1 cellular context compared by ENCODE assay signal in the genomic region with DNA sequence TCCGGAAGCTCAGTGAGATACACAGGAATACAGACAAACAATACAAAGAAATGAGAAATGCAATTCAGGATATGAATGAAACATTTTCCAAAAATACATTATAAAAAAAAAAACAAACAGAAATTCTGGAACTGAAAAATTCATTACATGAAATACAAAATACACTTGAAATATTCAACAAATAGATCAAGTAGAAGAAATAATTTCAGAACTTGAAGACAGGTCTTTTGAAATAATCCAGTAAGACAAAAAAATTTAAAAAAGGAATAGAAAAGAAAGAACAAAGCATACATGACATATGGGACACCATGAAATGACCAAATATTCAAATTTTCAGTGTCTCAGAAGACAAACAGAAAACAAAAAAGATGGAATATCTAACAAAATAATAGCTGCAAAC.
TF ChIP-seq lines count a peak whose summit lies in the region.

No MANE protein-coding gene starts in this region.

TF ChIP-seq in K562, 482 proteins besides CTCF, POLR2A, EP300 and RAD21 (continued from another document):
- TF ChIP-seq, protein P1, sequence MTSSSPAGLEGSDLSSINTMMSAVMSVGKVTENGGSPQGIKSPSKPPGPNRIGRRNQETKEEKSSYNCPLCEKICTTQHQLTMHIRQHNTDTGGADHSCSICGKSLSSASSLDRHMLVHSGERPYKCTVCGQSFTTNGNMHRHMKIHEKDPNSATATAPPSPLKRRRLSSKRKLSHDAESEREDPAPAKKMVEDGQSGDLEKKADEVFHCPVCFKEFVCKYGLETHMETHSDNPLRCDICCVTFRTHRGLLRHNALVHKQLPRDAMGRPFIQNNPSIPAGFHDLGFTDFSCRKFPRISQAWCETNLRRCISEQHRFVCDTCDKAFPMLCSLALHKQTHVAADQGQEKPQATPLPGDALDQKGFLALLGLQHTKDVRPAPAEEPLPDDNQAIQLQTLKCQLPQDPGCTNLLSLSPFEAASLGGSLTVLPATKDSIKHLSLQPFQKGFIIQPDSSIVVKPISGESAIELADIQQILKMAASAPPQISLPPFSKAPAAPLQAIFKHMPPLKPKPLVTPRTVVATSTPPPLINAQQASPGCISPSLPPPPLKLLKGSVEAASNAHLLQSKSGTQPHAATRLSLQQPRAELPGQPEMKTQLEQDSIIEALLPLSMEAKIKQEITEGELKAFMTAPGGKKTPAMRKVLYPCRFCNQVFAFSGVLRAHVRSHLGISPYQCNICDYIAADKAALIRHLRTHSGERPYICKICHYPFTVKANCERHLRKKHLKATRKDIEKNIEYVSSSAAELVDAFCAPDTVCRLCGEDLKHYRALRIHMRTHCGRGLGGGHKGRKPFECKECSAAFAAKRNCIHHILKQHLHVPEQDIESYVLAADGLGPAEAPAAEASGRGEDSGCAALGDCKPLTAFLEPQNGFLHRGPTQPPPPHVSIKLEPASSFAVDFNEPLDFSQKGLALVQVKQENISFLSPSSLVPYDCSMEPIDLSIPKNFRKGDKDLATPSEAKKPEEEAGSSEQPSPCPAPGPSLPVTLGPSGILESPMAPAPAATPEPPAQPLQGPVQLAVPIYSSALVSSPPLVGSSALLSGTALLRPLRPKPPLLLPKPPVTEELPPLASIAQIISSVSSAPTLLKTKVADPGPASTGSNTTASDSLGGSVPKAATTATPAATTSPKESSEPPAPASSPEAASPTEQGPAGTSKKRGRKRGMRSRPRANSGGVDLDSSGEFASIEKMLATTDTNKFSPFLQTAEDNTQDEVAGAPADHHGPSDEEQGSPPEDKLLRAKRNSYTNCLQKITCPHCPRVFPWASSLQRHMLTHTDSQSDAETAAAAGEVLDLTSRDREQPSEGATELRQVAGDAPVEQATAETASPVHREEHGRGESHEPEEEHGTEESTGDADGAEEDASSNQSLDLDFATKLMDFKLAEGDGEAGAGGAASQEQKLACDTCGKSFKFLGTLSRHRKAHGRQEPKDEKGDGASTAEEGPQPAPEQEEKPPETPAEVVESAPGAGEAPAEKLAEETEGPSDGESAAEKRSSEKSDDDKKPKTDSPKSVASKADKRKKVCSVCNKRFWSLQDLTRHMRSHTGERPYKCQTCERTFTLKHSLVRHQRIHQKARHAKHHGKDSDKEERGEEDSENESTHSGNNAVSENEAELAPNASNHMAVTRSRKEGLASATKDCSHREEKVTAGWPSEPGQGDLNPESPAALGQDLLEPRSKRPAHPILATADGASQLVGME (CRISPR knock-in tag; IDR thresholded peaks at IDR 0.05), result no peak
- TF ChIP-seq TRIM24 (IDR thresholded peaks at IDR 0.05), result peak in 1 of 2 experiments; percentile 57; a peak in 1 of 4 replicates
- TF ChIP-seq, protein P2, sequence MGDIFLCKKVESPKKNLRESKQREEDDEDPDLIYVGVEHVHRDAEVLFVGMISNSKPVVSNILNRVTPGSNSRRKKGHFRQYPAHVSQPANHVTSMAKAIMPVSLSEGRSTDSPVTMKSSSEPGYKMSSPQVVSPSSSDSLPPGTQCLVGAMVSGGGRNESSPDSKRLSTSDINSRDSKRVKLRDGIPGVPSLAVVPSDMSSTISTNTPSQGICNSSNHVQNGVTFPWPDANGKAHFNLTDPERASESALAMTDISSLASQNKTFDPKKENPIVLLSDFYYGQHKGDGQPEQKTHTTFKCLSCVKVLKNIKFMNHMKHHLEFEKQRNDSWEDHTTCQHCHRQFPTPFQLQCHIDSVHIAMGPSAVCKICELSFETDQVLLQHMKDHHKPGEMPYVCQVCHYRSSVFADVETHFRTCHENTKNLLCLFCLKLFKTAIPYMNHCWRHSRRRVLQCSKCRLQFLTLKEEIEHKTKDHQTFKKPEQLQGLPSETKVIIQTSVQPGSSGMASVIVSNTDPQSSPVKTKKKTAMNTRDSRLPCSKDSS (IDR thresholded peaks at IDR 0.05; ENCODE audit: low read depth, partially characterized antibody), result peak; percentile 78
- TF ChIP-seq, protein P3, sequence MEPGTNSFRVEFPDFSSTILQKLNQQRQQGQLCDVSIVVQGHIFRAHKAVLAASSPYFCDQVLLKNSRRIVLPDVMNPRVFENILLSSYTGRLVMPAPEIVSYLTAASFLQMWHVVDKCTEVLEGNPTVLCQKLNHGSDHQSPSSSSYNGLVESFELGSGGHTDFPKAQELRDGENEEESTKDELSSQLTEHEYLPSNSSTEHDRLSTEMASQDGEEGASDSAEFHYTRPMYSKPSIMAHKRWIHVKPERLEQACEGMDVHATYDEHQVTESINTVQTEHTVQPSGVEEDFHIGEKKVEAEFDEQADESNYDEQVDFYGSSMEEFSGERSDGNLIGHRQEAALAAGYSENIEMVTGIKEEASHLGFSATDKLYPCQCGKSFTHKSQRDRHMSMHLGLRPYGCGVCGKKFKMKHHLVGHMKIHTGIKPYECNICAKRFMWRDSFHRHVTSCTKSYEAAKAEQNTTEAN (CRISPR knock-in tag; IDR thresholded peaks at IDR 0.05), result no peak
- TF ChIP-seq ZNF239 (CRISPR knock-in tag; IDR thresholded peaks at IDR 0.05), result no peak
- TF ChIP-seq TRIM28 (IDR thresholded peaks at IDR 0.05), result peak; percentile 49; the same call in 1 of the 2 replicates
